26 cellular contexts compared by ENCODE assay signal in the genomic region with DNA sequence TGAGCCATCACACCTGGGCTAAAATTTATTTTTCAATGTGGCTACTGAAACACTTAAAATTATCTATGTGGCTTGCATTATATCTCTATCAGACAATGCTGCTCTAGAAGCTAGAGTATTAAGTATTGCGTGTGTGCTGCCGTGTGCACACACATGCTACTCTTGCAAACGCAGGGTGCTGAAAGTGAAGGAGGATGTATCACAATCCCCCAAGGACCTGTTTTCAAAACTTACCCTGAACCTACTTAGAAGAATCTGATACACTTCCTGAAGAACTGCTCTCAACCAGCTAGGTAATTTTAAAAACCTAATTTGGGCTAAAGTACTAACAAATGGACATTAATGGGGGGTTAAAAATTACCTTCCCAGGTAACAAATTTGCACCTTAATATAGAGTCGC.
"Had no signal": no experiment of that assay in that cellular context is flagged by ENCODE, and none has a peak within 500 bp of the region (broad histone marks: within the 10 kb centered on the region; RNA-seq: fewer than 3 reads in every experiment).

No MANE protein-coding gene starts in this region.

- ATAC-seq: stimulated activated effector memory CD8-positive, alpha-beta T cell treated with anti-CD3 and anti-CD28 coated beads, Interleukin-12 subunit alpha, Interleukin-12 subunit beta, amount 100 ng/mL, for 72 hours; stimulated activated naive CD8-positive, alpha-beta T cell treated with anti-CD3 and anti-CD28 coated beads, Interleukin-15, amount 100 ng/mL, for 72 hours; stimulated activated naive CD8-positive, alpha-beta T cell treated with anti-CD3 and anti-CD28 coated beads, Interleukin-15, Interleukin-2, amounts not matched to agents 100 U/mL and 50 U/mL, for 24 hours; upper lobe of right lung had no signal

- H3K27ac ChIP-seq: stomach, suprapubic skin, testis, thoracic aorta, thyroid gland, tibial artery, tibial nerve, transverse colon, upper lobe of left lung, upper lobe of right lung, uterus, vagina had no signal

- DNase-seq: stimulated activated CD4-positive, alpha-beta T cell treated with anti-CD3 and anti-CD28 coated beads, Interleukin-2, amount 100 ng/mL, for 24 hours; stimulated activated CD4-positive, alpha-beta T cell treated with anti-CD3 and anti-CD28 coated beads, Interleukin-2, amount 100 ng/mL, for 48 hours; stimulated activated CD4-positive, alpha-beta T cell treated with anti-CD3 and anti-CD28 coated beads, Interleukin-4, amount 100 ng/mL, for 1 hour; stimulated activated CD4-positive, alpha-beta T cell treated with anti-CD3 and anti-CD28 coated beads, Interleukin-4, amount 100 ng/mL, for 24 hours; stimulated activated CD4-positive, alpha-beta T cell treated with anti-CD3 and anti-CD28 coated beads, Interleukin-4, amount 100 ng/mL, for 4 hours; stimulated activated CD8-positive, alpha-beta memory T cell treated with anti-CD3 and anti-CD28 coated beads, Interleukin-4, amount 100 ng/mL, for 48 hours; stimulated activated naive B cell treated with anti-CD40 and anti-IgM and Interleukin-4, amounts not matched to agents 10 μg/mL and 1 μg/mL and 100 μg/mL, for 72 hours; stimulated activated naive CD4-positive, alpha-beta T cell; stimulated activated naive CD8-positive, alpha-beta T cell treated with anti-CD3 and anti-CD28 coated beads, Interleukin-15, amount 100 ng/mL, for 72 hours; stimulated activated naive CD8-positive, alpha-beta T cell treated with anti-CD3 and anti-CD28 coated beads, Interleukin-15, Interleukin-2, amounts not matched to agents 100 U/mL and 50 U/mL, for 24 hours; stomach; substantia nigra; testis; thyroid gland; tibial artery; transverse colon; trophoblast cell; upper lobe of left lung; upper lobe of right lung; uterus had no signal

- H3K4me1 ChIP-seq: testis, tibial nerve, transverse colon, upper lobe of right lung, uterus had no signal

- H3K4me3 ChIP-seq: stomach, suprapubic skin, testis, thoracic aorta, thyroid gland, tibial artery, tibial nerve, transverse colon, upper lobe of left lung, upper lobe of right lung, uterus, vagina had no signal

- H3K4me1 Mint-ChIP-seq: stimulated activated naive CD8-positive, alpha-beta T cell treated with anti-CD3 and anti-CD28 coated beads, Interleukin-15, amount 100 ng/mL, for 72 hours had no signal

- H3K9me3 Mint-ChIP-seq: stimulated activated effector memory CD8-positive, alpha-beta T cell treated with anti-CD3 and anti-CD28 coated beads, Interleukin-12 subunit alpha, Interleukin-12 subunit beta, amount 100 ng/mL, for 72 hours; stimulated activated naive CD8-positive, alpha-beta T cell treated with anti-CD3 and anti-CD28 coated beads, Interleukin-15, amount 100 ng/mL, for 72 hours; stimulated activated naive CD8-positive, alpha-beta T cell treated with anti-CD3 and anti-CD28 coated beads, Interleukin-15, Interleukin-2, amounts not matched to agents 100 ng/mL and 50 ng/mL, for 24 hours had no signal

- H3K27ac Mint-ChIP-seq: stimulated activated effector memory CD8-positive, alpha-beta T cell treated with anti-CD3 and anti-CD28 coated beads, Interleukin-12 subunit alpha, Interleukin-12 subunit beta, amount 100 ng/mL, for 72 hours; stimulated activated naive B cell treated with anti-CD40 and anti-IgM and Interleukin-4, amounts not matched to agents 10 μg/mL and 1 μg/mL and 100 μg/mL, for 72 hours; stimulated activated naive CD8-positive, alpha-beta T cell treated with anti-CD3 and anti-CD28 coated beads, Interleukin-15, amount 100 ng/mL, for 72 hours; stimulated activated naive CD8-positive, alpha-beta T cell treated with anti-CD3 and anti-CD28 coated beads, Interleukin-15, Interleukin-2, amounts not matched to agents 100 ng/mL and 50 ng/mL, for 24 hours had no signal

- H3K36me3 Mint-ChIP-seq: stimulated activated effector memory CD8-positive, alpha-beta T cell treated with anti-CD3 and anti-CD28 coated beads, Interleukin-12 subunit alpha, Interleukin-12 subunit beta, amount 100 ng/mL, for 72 hours; stimulated activated naive B cell treated with anti-CD40 and anti-IgM and Interleukin-4, amounts not matched to agents 10 μg/mL and 1 μg/mL and 100 μg/mL, for 72 hours had no signal

- H3K27me3 ChIP-seq: stomach, suprapubic skin, testis, thyroid gland, tibial artery, tibial nerve, transverse colon, upper lobe of left lung, upper lobe of right lung, uterus, vagina had no signal

- H3K27me3 Mint-ChIP-seq: stimulated activated naive B cell treated with anti-CD40 and anti-IgM and Interleukin-4, amounts not matched to agents 10 μg/mL and 1 μg/mL and 100 μg/mL, for 72 hours; stimulated activated naive CD8-positive, alpha-beta T cell treated with anti-CD3 and anti-CD28 coated beads, Interleukin-15, amount 100 ng/mL, for 72 hours; stimulated activated naive CD8-positive, alpha-beta T cell treated with anti-CD3 and anti-CD28 coated beads, Interleukin-15, Interleukin-2, amounts not matched to agents 100 ng/mL and 50 ng/mL, for 24 hours had no signal

- H3K4me3 Mint-ChIP-seq: stimulated activated effector memory CD8-positive, alpha-beta T cell treated with anti-CD3 and anti-CD28 coated beads, Interleukin-12 subunit alpha, Interleukin-12 subunit beta, amount 100 ng/mL, for 72 hours; stimulated activated naive B cell treated with anti-CD40 and anti-IgM and Interleukin-4, amounts not matched to agents 10 μg/mL and 1 μg/mL and 100 μg/mL, for 72 hours; stimulated activated naive CD8-positive, alpha-beta T cell treated with anti-CD3 and anti-CD28 coated beads, Interleukin-15, amount 100 ng/mL, for 72 hours; stimulated activated naive CD8-positive, alpha-beta T cell treated with anti-CD3 and anti-CD28 coated beads, Interleukin-15, Interleukin-2, amounts not matched to agents 100 ng/mL and 50 ng/mL, for 24 hours had no signal

- H3K9me3 ChIP-seq: stomach, suprapubic skin, testis, thoracic aorta, thyroid gland, tibial artery, tibial nerve, transverse colon, upper lobe of left lung, upper lobe of right lung, uterus, vagina had no signal

- H3K36me3 ChIP-seq: stomach, suprapubic skin, thoracic aorta, thyroid gland, tibial artery, tibial nerve, transverse colon, upper lobe of left lung, upper lobe of right lung, uterus, vagina had no signal
